Comparison of ENCODE assay signal across 30 cellular contexts in genomic region chr12:50005150-50005549, GRCh38. TPM values are rescaled to one million over a fixed set of nuclear protein-coding genes. Genes with fewer than 3 reads are reported as not detected.
DNase-seq lines count a peak whose midpoint lies in the region; ATAC-seq and TF ChIP-seq lines count a peak whose summit lies in the region.
"Had no signal": no experiment of that assay in that cellular context is flagged by ENCODE, and none has a peak within 500 bp of the region (broad histone marks: within the 10 kb centered on the region; RNA-seq: fewer than 3 reads in every experiment).

No MANE protein-coding gene starts in this region.

- H3K27me3 ChIP-seq in KMS-11 (ENCODE audit: insufficient read depth, low read depth) (no peaks in the 10 kb centered on the region), mesendoderm (ENCODE audit: insufficient read depth, low read length, poor library complexity) (no peaks in the 10 kb centered on the region)
- H3K27me3 ChIP-seq: esophagus squamous epithelium, SJSA1, spleen, vagina had no signal

- H3K4me3 Mint-ChIP-seq in activated naive CD8-positive, alpha-beta T cell treated with anti-CD3 and anti-CD28 coated beads for 36 hours: no peak overlapping the region
- H3K4me3 Mint-ChIP-seq: activated naive CD8-positive, alpha-beta T cell; CD14-positive monocyte; memory B cell; stimulated activated naive B cell treated with anti-CD40 and anti-IgM and Interleukin-4, amounts not matched to agents 10 μg/mL and 1 μg/mL and 100 μg/mL, for 72 hours; T-helper 17 cell had no signal

- TF ChIP-seq CTCF in KMS-11 (conservative IDR thresholded peaks at IDR 0.05; ENCODE audit: low read depth, low read length): no peak
- TF ChIP-seq CTCF in fibroblast of the aortic adventitia (IDR thresholded peaks at IDR 0.05; ENCODE audit: insufficient read depth, low read length): no peak

- no peak overlapping the region for H3K4me3 ChIP-seq in KMS-11 (IDR thresholded peaks at IDR 0.05; ENCODE audit: insufficient read depth, low read depth, low read length)
- no peak overlapping the region for H3K4me3 ChIP-seq in fibroblast of the aortic adventitia (ENCODE audit: low read depth, low read length)
- H3K4me3 ChIP-seq in mesendoderm (ENCODE audit: low read length): no peak overlapping the region
- H3K4me3 ChIP-seq: esophagus squamous epithelium, SJSA1, spleen, thoracic aorta, vagina had no signal

- H4K20me1 ChIP-seq in KMS-11 (ENCODE audit: insufficient read depth): 0 out of 2 replicates have a peak, but pooled peaks cover 4% of the 10 kb centered on the region

- no peak overlapping the region for H3K23ac ChIP-seq in mesendoderm (ENCODE audit: low read length)

- peak; percentile 50 for DNase-seq in amniotic epithelial cell (ENCODE audit: low read depth)
- DNase-seq in fibroblast of the aortic adventitia (ENCODE audit: low read depth): peak; percentile 24
- DNase-seq in putamen (ENCODE audit: low spot score): peak; percentile 29
- DNase-seq in AML-193 (lab: John Stamatoyannopoulos, UW): no peak
- DNase-seq in activated naive CD8-positive, alpha-beta T cell treated with anti-CD3 and anti-CD28 coated beads for 36 hours: no peak
- no peak for DNase-seq in mesendoderm
- DNase-seq: activated CD4-positive, alpha-beta T cell treated with anti-CD3 and anti-CD28 coated beads, Interleukin-2, amount 50 U/mL, for 1 hour; Calu3; effector CD8-positive, alpha-beta T cell; EL; esophagus squamous epithelium; left cardiac atrium; NCI-H1048; NCI-H187 treated with DMSO at 0.1 percent for 48 hours; NCI-H69; spleen; stimulated activated CD4-positive, alpha-beta T cell treated with anti-CD3 and anti-CD28 coated beads, Interleukin-4, amount 100 ng/mL, for 1 hour; stimulated activated naive B cell treated with anti-CD40 and anti-IgM and Interleukin-4, amounts not matched to agents 10 μg/mL and 1 μg/mL and 100 μg/mL, for 72 hours; T-helper 17 cell had no signal

- H4K5ac ChIP-seq in mesendoderm (ENCODE audit: low read length): no peak overlapping the region

- peak overlapping the region; percentile 26; the same call in 1 of the 2 replicates for H3K4me2 ChIP-seq in KMS-11
- no peak overlapping the region for H3K4me2 ChIP-seq in mesendoderm (ENCODE audit: low read length)

- no peak for ATAC-seq in GM21390 (IDR thresholded peaks at IDR 0.05; ENCODE audit: unreplicated experiment)
- ATAC-seq: left cardiac atrium; stimulated activated naive B cell treated with anti-CD40 and anti-IgM and Interleukin-4, amounts not matched to agents 10 μg/mL and 1 μg/mL and 100 μg/mL, for 72 hours; T-helper 17 cell had no signal

- no peaks in the 10 kb centered on the region for H3K36me3 ChIP-seq in KMS-11 (ENCODE audit: insufficient read depth)
- H3K36me3 ChIP-seq in mesendoderm (ENCODE audit: control insufficient read depth, insufficient read depth, low read length): peaks cover 9% of the 10 kb centered on the region
- H3K36me3 ChIP-seq: vagina had no signal

- H2BK5ac ChIP-seq in mesendoderm (ENCODE audit: low read length): no peak overlapping the region

- H3K4ac ChIP-seq in mesendoderm (ENCODE audit: low read depth, low read length): no peak overlapping the region

- H2AK5ac ChIP-seq in mesendoderm (ENCODE audit: low read length): no peak overlapping the region

- H3K4me1 Mint-ChIP-seq in activated naive CD8-positive, alpha-beta T cell treated with anti-CD3 and anti-CD28 coated beads for 36 hours: no peaks in the 10 kb centered on the region

- no peak overlapping the region for H3K18ac ChIP-seq in mesendoderm (ENCODE audit: low read length)

- no CpG with 5 or more reads among the region's 3 CpGs for WGBS in mesendoderm (ENCODE audit: extremely low coverage, insufficient coverage, low lambda C conversion rate)

- H3K56ac ChIP-seq in mesendoderm (ENCODE audit: low read length): no peak overlapping the region

- H2BK15ac ChIP-seq in mesendoderm (replicated peaks; ENCODE audit: low read depth): no peak overlapping the region

- peak overlapping the region; percentile 41 for H3K27ac ChIP-seq in KMS-11
- no peak overlapping the region for H3K27ac ChIP-seq in mesendoderm (ENCODE audit: low read depth, low read length)
- H3K27ac ChIP-seq: SJSA1, spleen, thoracic aorta, vagina, VCaP had no signal

- H2BK120ac ChIP-seq in mesendoderm (ENCODE audit: low read depth, low read length): no peak overlapping the region

- H3K9ac ChIP-seq in KMS-11 (no peak overlapping the region), mesendoderm (ENCODE audit: low read length) (no peak overlapping the region)

- peaks cover 6% of the 10 kb centered on the region for H3K79me1 ChIP-seq in mesendoderm (ENCODE audit: low read length)

- H3K36me3 Mint-ChIP-seq in activated naive CD8-positive, alpha-beta T cell treated with anti-CD3 and anti-CD28 coated beads for 36 hours: peaks cover 16% of the 10 kb centered on the region

- H3K79me2 ChIP-seq in KMS-11 (ENCODE audit: insufficient read depth, low read depth) (peaks cover 46% of the 10 kb centered on the region), mesendoderm (ENCODE audit: control insufficient read depth, insufficient read depth, low read length) (no peaks in the 10 kb centered on the region)

- H4K8ac ChIP-seq in mesendoderm (ENCODE audit: low read depth, low read length): no peak overlapping the region

- H3K9me3 Mint-ChIP-seq in activated naive CD8-positive, alpha-beta T cell treated with anti-CD3 and anti-CD28 coated beads for 36 hours: no peaks in the 10 kb centered on the region
- H3K9me3 Mint-ChIP-seq: memory B cell; stimulated activated naive B cell treated with anti-CD40 and anti-IgM and Interleukin-4, amounts not matched to agents 10 μg/mL and 1 μg/mL and 100 μg/mL, for 72 hours had no signal

- no peak overlapping the region for H3K27ac Mint-ChIP-seq in activated naive CD8-positive, alpha-beta T cell treated with anti-CD3 and anti-CD28 coated beads for 36 hours
- H3K27ac Mint-ChIP-seq: activated naive CD8-positive, alpha-beta T cell; CD14-positive monocyte; memory B cell; stimulated activated naive B cell treated with anti-CD40 and anti-IgM and Interleukin-4, amounts not matched to agents 10 μg/mL and 1 μg/mL and 100 μg/mL, for 72 hours; T-helper 17 cell had no signal

- no peak overlapping the region for H2AFZ ChIP-seq in KMS-11 (ENCODE audit: low read depth)

- no peaks in the 10 kb centered on the region for H3K27me3 Mint-ChIP-seq in activated naive CD8-positive, alpha-beta T cell treated with anti-CD3 and anti-CD28 coated beads for 36 hours
- H3K27me3 Mint-ChIP-seq: activated naive CD8-positive, alpha-beta T cell; memory B cell; stimulated activated naive B cell treated with anti-CD40 and anti-IgM and Interleukin-4, amounts not matched to agents 10 μg/mL and 1 μg/mL and 100 μg/mL, for 72 hours; T-helper 17 cell had no signal

- H3K4me1 ChIP-seq in KMS-11 (ENCODE audit: low read depth, poor library complexity, severe bottlenecking) (peaks cover 67% of the 10 kb centered on the region), mesendoderm (ENCODE audit: control insufficient read depth, low read depth, low read length) (no peaks in the 10 kb centered on the region)
- H3K4me1 ChIP-seq: SJSA1, vagina had no signal

RNA-seq across cellular contexts. Expression of gene RACGAP1, which starts 20.1 kb away (rescaled TPM):
- 18.6 and 88.1 TPM in 2 replicates for total RNA-seq in fibroblast of the aortic adventitia (ENCODE audit: low replicate concordance)
- 100 to 1,000 TPM; 111 to 119 TPM for total RNA-seq in activated naive CD8-positive, alpha-beta T cell treated with anti-CD3 and anti-CD28 coated beads for 36 hours
- polyA plus RNA-seq in mesendoderm (2013, experiment 1 of 2): 43.4 TPM
- polyA plus RNA-seq in mesendoderm (2013, experiment 2 of 2): 45.3 TPM

RNA-seq across cellular contexts. Expression of gene AQP6, which starts 32.4 kb away (rescaled TPM):
- 0.09 TPM in 1 of 2 replicates, not detected in the other for total RNA-seq in fibroblast of the aortic adventitia (ENCODE audit: low replicate concordance)
- not detected for total RNA-seq in activated naive CD8-positive, alpha-beta T cell treated with anti-CD3 and anti-CD28 coated beads for 36 hours
- not detected for polyA plus RNA-seq in mesendoderm (2013, experiment 1 of 2)
- not detected for polyA plus RNA-seq in mesendoderm (2013, experiment 2 of 2)
- total RNA-seq: esophagus squamous epithelium, osteoblast, SJSA1, T-helper 17 cell, thoracic aorta, vagina had no signal
- polyA plus RNA-seq: AG04450, CD14-positive monocyte had no signal

RNA-seq across cellular contexts. Expression of gene AQP5, which starts 43.5 kb away (rescaled TPM):
- total RNA-seq in fibroblast of the aortic adventitia (ENCODE audit: low replicate concordance): 0.72 and 2.4 TPM in 2 replicates
- total RNA-seq in activated naive CD8-positive, alpha-beta T cell treated with anti-CD3 and anti-CD28 coated beads for 36 hours: not detected
- 0.17 TPM for polyA plus RNA-seq in mesendoderm (2013, experiment 1 of 2)
- polyA plus RNA-seq in mesendoderm (2013, experiment 2 of 2): 0.11 TPM
- total RNA-seq: osteoblast, SJSA1, T-helper 17 cell, vagina had no signal
- polyA plus RNA-seq: AG04450, CD14-positive monocyte had no signal

RNA-seq across cellular contexts. Expression of gene ASIC1, which starts 52.2 kb away (rescaled TPM):
- 4.9 and 5.2 TPM in 2 replicates for total RNA-seq in fibroblast of the aortic adventitia (ENCODE audit: low replicate concordance)
- 10 to 100 TPM; 10.8 TPM for total RNA-seq in activated naive CD8-positive, alpha-beta T cell treated with anti-CD3 and anti-CD28 coated beads for 36 hours
- 0.59 TPM for polyA plus RNA-seq in mesendoderm (2013, experiment 1 of 2)
- 0.73 TPM for polyA plus RNA-seq in mesendoderm (2013, experiment 2 of 2)
- total RNA-seq: thoracic aorta had no signal
- polyA plus RNA-seq: CD14-positive monocyte had no signal

RNA-seq across cellular contexts. Expression of gene AQP2, which starts 54.6 kb away (rescaled TPM):
- not detected in 2 replicates for total RNA-seq in fibroblast of the aortic adventitia (ENCODE audit: low replicate concordance)
- not detected for total RNA-seq in activated naive CD8-positive, alpha-beta T cell treated with anti-CD3 and anti-CD28 coated beads for 36 hours
- polyA plus RNA-seq in mesendoderm (2013, experiment 1 of 2): not detected
- not detected for polyA plus RNA-seq in mesendoderm (2013, experiment 2 of 2)
- total RNA-seq: Calu3, esophagus squamous epithelium, osteoblast, SJSA1, spleen, T-helper 17 cell, vagina had no signal
- polyA plus RNA-seq: AG04450, CD14-positive monocyte, spleen had no signal

Comparison
In these comparisons a context has a peak if more than half of its experiments do, and no peak if none do; other contexts are left out.
1. DNase-seq: peak in amniotic epithelial cell (single experiment), fibroblast of the aortic adventitia (single experiment) and putamen (single experiment); none in AML-193 (0 of 2), activated naive CD8-positive, alpha-beta T cell treated with anti-CD3 and anti-CD28 coated beads for 36 hours (single experiment) and mesendoderm (single experiment).